In genomic region chr10:106499448-106499847, GRCh38 we compare ENCODE assay signal across 14 cellular contexts.
DNase-seq lines count a peak whose midpoint lies in the region; ATAC-seq and TF ChIP-seq lines count a peak whose summit lies in the region.
"Had no signal": no experiment of that assay in that cellular context is flagged by ENCODE, and none has a peak within 500 bp of the region (broad histone marks: within the 10 kb centered on the region; RNA-seq: fewer than 3 reads in every experiment).

No MANE protein-coding gene starts in this region.

- TF ChIP-seq EP300 in gastroesophageal sphincter (IDR thresholded peaks at IDR 0.05), result no peak

- no peak for ATAC-seq in RWPE2 (ENCODE audit: low read depth)
- peak; percentile 42 to 76 (median 64) for ATAC-seq in right lobe of liver
- ATAC-seq in gastroesophageal sphincter, result no peak
- ATAC-seq in HG02623 (IDR thresholded peaks at IDR 0.05; ENCODE audit: unreplicated experiment), result no peak
- ATAC-seq: GM23338, HCT116 had no signal

- 32% methylated on average over 2 of the region's 2 CpGs for WGBS in right lobe of liver (ENCODE audit: insufficient coverage, low coverage, low lambda C conversion rate, missing lambda C conversion rate)
- 97 to 100% methylated on average over 2 of the region's 2 CpGs for WGBS in gastroesophageal sphincter (ENCODE audit: low coverage in 1 of 2), 2 donors

- H3K27ac ChIP-seq in RWPE2 (ENCODE audit: poor library complexity, severe bottlenecking) (peak overlapping the region; percentile 73), right lobe of liver (peak overlapping the region in 1 of 3 donors; percentile 57), gastroesophageal sphincter (no peak overlapping the region)

- TF ChIP-seq POLR2A in right lobe of liver (IDR thresholded peaks at IDR 0.05) (no peak), gastroesophageal sphincter (IDR thresholded peaks at IDR 0.05) (no peak)

- H3K36me3 ChIP-seq in RWPE2 (ENCODE audit: low read depth), result no peaks in the 10 kb centered on the region
- H3K36me3 ChIP-seq in right lobe of liver, result no peaks in the 10 kb centered on the region
- no peaks in the 10 kb centered on the region for H3K36me3 ChIP-seq in gastroesophageal sphincter

- peaks cover 27% of the 10 kb centered on the region for H3K4me1 ChIP-seq in RWPE2 (ENCODE audit: insufficient read depth, poor library complexity, severe bottlenecking)
- peaks cover 0 to 22% (median 8%) of the 10 kb centered on the region in 4 donors for H3K4me1 ChIP-seq in right lobe of liver
- H3K4me1 ChIP-seq in gastroesophageal sphincter, result no peaks in the 10 kb centered on the region

- H3K9me3 ChIP-seq in RWPE2 (ENCODE audit: severe bottlenecking) (no peaks in the 10 kb centered on the region), right lobe of liver (no peaks in the 10 kb centered on the region), gastroesophageal sphincter (no peaks in the 10 kb centered on the region)

- H3K27me3 ChIP-seq in RWPE2 (ENCODE audit: insufficient read depth, poor library complexity, severe bottlenecking) (no peaks in the 10 kb centered on the region), right lobe of liver (no peaks in the 10 kb centered on the region), gastroesophageal sphincter (no peaks in the 10 kb centered on the region)

- TF ChIP-seq CTCF in RWPE2 (IDR thresholded peaks at IDR 0.05; ENCODE audit: poor library complexity, severe bottlenecking) (no peak), right lobe of liver (IDR thresholded peaks at IDR 0.05) (no peak), gastroesophageal sphincter (IDR thresholded peaks at IDR 0.05) (no peak)

- DNase-seq in HT-29 (ENCODE audit: low spot score) (peak; percentile 29), RWPE2 (ENCODE audit: low spot score) (no peak), right lobe of liver (peak in 2 of 3 donors; percentile 38 to 62), middle frontal gyrus (ENCODE audit: extremely low spot score, low spot score) (no peak)
- DNase-seq: C1 segment of cervical spinal cord; CD4-positive, alpha-beta memory T cell; COR-L47; DMS153; DND-41; H9 had no signal

- intact Hi-C loops in right lobe of liver (cut with DNase I), result no loop called here

- no peak overlapping the region for H3K4me3 ChIP-seq in RWPE2 (ENCODE audit: severe bottlenecking)
- H3K4me3 ChIP-seq in right lobe of liver, result no peak overlapping the region
- H3K4me3 ChIP-seq in gastroesophageal sphincter, result no peak overlapping the region
- H3K4me3 ChIP-seq: GM23338 had no signal

Comparison
In these comparisons a context has a peak if more than half of its experiments do, and no peak if none do; other contexts are left out.
1. DNase-seq: peak in HT-29 (single experiment) and right lobe of liver (2 of 3); none in RWPE2 (single experiment) and middle frontal gyrus (single experiment).
2. ATAC-seq: peak in right lobe of liver (4 of 4); none in RWPE2 (single experiment), gastroesophageal sphincter (single experiment) and HG02623 (single experiment).